In genomic region chr2:87743638-87744037, GRCh38 we compare ENCODE assay signal across 11 cellular contexts. TPM values are rescaled to one million over a fixed set of nuclear protein-coding genes. Genes with fewer than 3 reads are reported as not detected.
DNase-seq lines count a peak whose midpoint lies in the region; ATAC-seq, FAIRE-seq and TF ChIP-seq lines count a peak whose summit lies in the region.
"Not testable (repeated sequence)": the region's sequence is repeated elsewhere in the genome, so short reads cannot be mapped to it uniquely, and the experiment has no call there.
"Had no signal": no experiment of that assay in that cellular context is flagged by ENCODE, and none has a peak within 500 bp of the region (broad histone marks: within the 10 kb centered on the region; RNA-seq: fewer than 3 reads in every experiment).

No MANE protein-coding gene starts in this region.

- in situ Hi-C loops in K562 (cut with MboI); HepG2 (cut with HindIII; ENCODE audit: extremely low pct_ligation_motif_present, low pct_unique_long_range_greater_than_20kb): not testable (repeated sequence)

- not testable (repeated sequence) for TF ChIP-seq RAD21 in A549 (conservative IDR thresholded peaks at IDR 0.05 in 1 of 2, IDR thresholded peaks at IDR 0.05 in 1 of 2); K562 (CRISPR knock-in tag; conservative IDR thresholded peaks at IDR 0.05 in 1 of 2, IDR thresholded peaks at IDR 0.05 in 1 of 2); HepG2 (CRISPR knock-in tag; IDR thresholded peaks at IDR 0.05)

- H3K27ac Mint-ChIP-seq in activated CD4-positive, alpha-beta T cell treated with anti-CD3 and anti-CD28 coated beads for 36 hours: not testable (repeated sequence)

- intact Hi-C loops in activated CD4-positive, alpha-beta T cell treated with anti-CD3 and anti-CD28 coated beads for 36 hours (cut with DNase I, micrococcal nuclease); K562 (cut with micrococcal nuclease); left ventricle myocardium superior (cut with micrococcal nuclease); HepG2 (cut with micrococcal nuclease; ENCODE audit: unreplicated experiment): not testable (repeated sequence)

- TF ChIP-seq CTCF in A549 (IDR thresholded peaks at IDR 0.05); OCI-LY3 (IDR thresholded peaks at IDR 0.05; ENCODE audit: low read depth, low read length); K562 (IDR thresholded peaks at IDR 0.05 in 2 of 3, conservative IDR thresholded peaks at IDR 0.05 in 1 of 3; ENCODE audit: insufficient read depth in 2 of 3, low read depth in 1 of 3, low read length in 3 of 3); HepG2 (CRISPR knock-in tag; IDR thresholded peaks at IDR 0.05): not testable (repeated sequence)

- H3K4me2 ChIP-seq in A549; K562 (ENCODE audit: insufficient read depth, low read length); HepG2 (ENCODE audit: low read depth, low read length): not testable (repeated sequence)
- H3K4me2 ChIP-seq in OCI-LY3 (ENCODE audit: low read length): peak overlapping the region; percentile 9; the same call in 1 of the 2 replicates

- H3K9me3 ChIP-seq in A549; OCI-LY3 (ENCODE audit: insufficient read depth, low read length); K562 (replicated peaks; ENCODE audit: control insufficient read depth, insufficient read depth, low read depth, low read length); HepG2 (ENCODE audit: low read length): not testable (repeated sequence)

- not testable (repeated sequence) for H3K9me1 ChIP-seq in K562 (ENCODE audit: control insufficient read depth, insufficient read depth, low read length)

- not testable (repeated sequence) for H3K27me3 ChIP-seq in OCI-LY3 (ENCODE audit: low read depth, low read length); K562 (ENCODE audit: control insufficient read depth in 2 of 2, insufficient read depth in 2 of 2, low read length in 2 of 2); HepG2 (ENCODE audit: control insufficient read depth in 1 of 2, insufficient read depth in 2 of 2, low read length in 2 of 2)

- not testable (repeated sequence) for H4K20me1 ChIP-seq in OCI-LY3 (ENCODE audit: insufficient read depth, low read length); K562 (replicated peaks; ENCODE audit: control insufficient read depth, insufficient read depth, low read length); HepG2 (ENCODE audit: insufficient read depth, low read length)

- peak; percentile 74 to 79; a peak in 3 of 6 replicates for ATAC-seq in A549
- ATAC-seq in activated CD4-positive, alpha-beta T cell treated with anti-CD3 and anti-CD28 coated beads for 36 hours: peak; percentile 39
- ATAC-seq in K562: peak; percentile 72
- ATAC-seq in left ventricle myocardium superior: peak; percentile 48
- ATAC-seq in HepG2: peak; percentile 81

- FAIRE-seq in A549 (lab: Jason Lieb, UNC); HepG2 (lab: Jason Lieb, UNC): not testable (repeated sequence)
- FAIRE-seq in H54 (lab: Jason Lieb, UNC) (peak; percentile 53), K562 (lab: Jason Lieb, UNC) (peak; percentile 19)

- not testable (repeated sequence) for H3K27me3 Mint-ChIP-seq in activated CD4-positive, alpha-beta T cell treated with anti-CD3 and anti-CD28 coated beads for 36 hours

- H3K4me1 ChIP-seq in A549; OCI-LY3 (ENCODE audit: low read length); K562 (replicated peaks in 1 of 2; ENCODE audit: control insufficient read depth in 2 of 2, insufficient read depth in 2 of 2, low read length in 2 of 2); HepG2 (ENCODE audit: insufficient read depth, low read length): not testable (repeated sequence)

- 38% methylated on average over 1 of the region's 5 CpGs for WGBS in A549 (ENCODE audit: missing lambda C conversion rate)
- 0% methylated on average over 1 of the region's 5 CpGs for WGBS in K562 (ENCODE audit: insufficient coverage, low coverage, missing lambda C conversion rate)
- 9% methylated on average over 4 of the region's 5 CpGs for WGBS in HepG2 (ENCODE audit: low lambda C conversion rate)

- H3K36me3 Mint-ChIP-seq in activated CD4-positive, alpha-beta T cell treated with anti-CD3 and anti-CD28 coated beads for 36 hours (ENCODE audit: low read depth): not testable (repeated sequence)

- H3K4me3 ChIP-seq in A549; OCI-LY3 (ENCODE audit: low read length); K562; HepG2 (replicated peaks in 1 of 3; ENCODE audit: insufficient read depth in 1 of 3, low read depth in 2 of 3, low read length in 3 of 3): not testable (repeated sequence)

- not testable (repeated sequence) for TF ChIP-seq POLR2A in A549 (IDR thresholded peaks at IDR 0.05; ENCODE audit: low read length); H54 (IDR thresholded peaks at IDR 0.05; ENCODE audit: low read depth, low read length); K562 (conservative IDR thresholded peaks at IDR 0.05); HepG2 (IDR thresholded peaks at IDR 0.05; ENCODE audit: insufficient read depth in 1 of 2, low read depth in 2 of 2, low read length in 2 of 2)

- CTCF ChIA-PET in A549 (lab: Yijun Ruan, JAX); activated CD4-positive, alpha-beta T cell treated with anti-CD3 and anti-CD28 coated beads for 36 hours (lab: Charles Lee); K562 (lab: Yijun Ruan, JAX; ENCODE audit: low intra/inter-chr PET ratio); HepG2 (lab: Yijun Ruan, JAX; ENCODE audit: low intra/inter-chr PET ratio, low total read pairs): not testable (repeated sequence)

- H3K27ac ChIP-seq in A549; OCI-LY3 (ENCODE audit: low read length); K562 (ENCODE audit: extremely low read depth, low read depth, low read length); HepG2 (ENCODE audit: extremely low read length, insufficient read depth, low read length): not testable (repeated sequence)

- TF ChIP-seq EP300 in A549 (IDR thresholded peaks at IDR 0.05); K562 (IDR thresholded peaks at IDR 0.05; ENCODE audit: low read length); HepG2 (IDR thresholded peaks at IDR 0.05; ENCODE audit: low read depth in 2 of 2, low read length in 2 of 2); HepG2 (CRISPR knock-in tag; IDR thresholded peaks at IDR 0.05; ENCODE audit: borderline replicate concordance): not testable (repeated sequence)

- H3K4me1 Mint-ChIP-seq in activated CD4-positive, alpha-beta T cell treated with anti-CD3 and anti-CD28 coated beads for 36 hours: not testable (repeated sequence)

- BruUV-seq in K562 (replicated peaks; lab: Mats Ljungman, UMichigan); HepG2 (replicated peaks; lab: Mats Ljungman, UMichigan): not testable (repeated sequence)

- POLR2A ChIA-PET in A549 (lab: Yijun Ruan, JAX); activated CD4-positive, alpha-beta T cell treated with anti-CD3 and anti-CD28 coated beads for 36 hours (lab: Charles Lee); K562 (lab: Yijun Ruan, JAX); HepG2 (lab: Yijun Ruan, JAX): not testable (repeated sequence)

- H2AFZ ChIP-seq in OCI-LY3 (ENCODE audit: low read depth, low read length); K562 (ENCODE audit: low read depth, low read length); HepG2 (ENCODE audit: low read length): not testable (repeated sequence)

- not testable (repeated sequence) for H3K36me3 ChIP-seq in OCI-LY3 (replicated peaks; ENCODE audit: low read depth, low read length); K562 (ENCODE audit: control insufficient read depth, insufficient read depth, low read length); HepG2 (replicated peaks in 1 of 2; ENCODE audit: control insufficient read depth in 1 of 2, insufficient read depth in 2 of 2, low read length in 2 of 2)

- H3K9ac ChIP-seq in OCI-LY3 (ENCODE audit: low read length); K562 (ENCODE audit: insufficient read depth in 1 of 2, low read depth in 2 of 2, low read length in 2 of 2); HepG2 (ENCODE audit: insufficient read depth, low read depth, low read length): not testable (repeated sequence)

- not testable (repeated sequence) for H3K79me2 ChIP-seq in OCI-LY3 (ENCODE audit: low read length); K562 (ENCODE audit: control insufficient read depth, insufficient read depth, low read length); HepG2 (ENCODE audit: insufficient read depth, low read length)

- not testable (repeated sequence) for H3K4me3 Mint-ChIP-seq in activated CD4-positive, alpha-beta T cell treated with anti-CD3 and anti-CD28 coated beads for 36 hours

- not testable (repeated sequence) for H3K9me3 Mint-ChIP-seq in activated CD4-positive, alpha-beta T cell treated with anti-CD3 and anti-CD28 coated beads for 36 hours (ENCODE audit: low read depth)

- DNase-seq in A549 (ENCODE audit: low read depth in 1 of 2, low spot score in 1 of 2); H54 (ENCODE audit: insufficient read length, low spot score); activated CD4-positive, alpha-beta T cell treated with anti-CD3 and anti-CD28 coated beads for 36 hours; K562 (ENCODE audit: extremely low read depth in 1 of 4, low spot score in 3 of 4); left ventricle myocardium superior; HepG2 (ENCODE audit: low spot score): not testable (repeated sequence)

RNA-seq across cellular contexts. Expression of gene PLGLB2, which starts 4.2 kb away (rescaled TPM):
- polyA plus RNA-seq in A549 (2011; rRNA removed): 1.1 and 1.8 TPM in 2 replicates
- polyA plus RNA-seq in A549 (2012; cell fraction: cytosol; rRNA removed): 0.13 and 0.17 TPM in 2 replicates
- polyA plus RNA-seq in A549 (2012; cell fraction: nucleus; rRNA removed): 0.19 and 0.26 TPM in 2 replicates
- polyA plus RNA-seq in A549 (2017; fragmentation: RNase III; extraction: RNeasy Plus Mini Kit Qiagen cat#74134 plus additional on column Dnase treatment): 0.51 to 0.76 TPM (median 0.59 TPM) in 3 replicates
- 0.44 and 0.66 TPM in 2 replicates for polyA minus RNA-seq in A549 (2011; rRNA and poly(A)+ RNA removed)
- total RNA-seq in activated CD4-positive, alpha-beta T cell treated with anti-CD3 and anti-CD28 coated beads for 36 hours: under 1 TPM; 0.54 to 0.96 TPM
- 0.19 and 0.77 TPM in 2 replicates for total RNA-seq in K562 (2011; cell fraction: chromatin; rRNA removed; ENCODE audit: low replicate concordance)
- not detected in 2 replicates for total RNA-seq in K562 (2011; cell fraction: nucleolus; rRNA removed)
- total RNA-seq in K562 (2011; cell fraction: nucleoplasm; rRNA removed): 0.53 and 0.59 TPM in 2 replicates
- not detected in 2 replicates for total RNA-seq in K562 (2014; rRNA removed)
- 0.16 TPM in 1 of 2 replicates, not detected in the other for total RNA-seq in K562 (2014; rRNA removed; fragmentation: Illumina TruSeq; extraction: Trizol)
- 0.15 and 0.18 TPM in 2 replicates for total RNA-seq in K562 (2015; rRNA removed; fragmentation: Illumina TruSeq; extraction: Trizol)
- not detected in 2 replicates for total RNA-seq in K562 (2021)
- polyA plus RNA-seq in K562 (2011; rRNA removed): 0.14 and 0.20 TPM in 2 replicates
- not detected in 2 replicates for polyA plus RNA-seq in K562 (2011; cell fraction: cytosol; rRNA removed)
- 0.27 and 0.37 TPM in 2 replicates for polyA plus RNA-seq in K562 (2011; cell fraction: nucleus; rRNA removed)
- polyA plus RNA-seq in K562 (2012): 0.16 and 0.28 TPM in 2 replicates
- polyA plus RNA-seq in K562 (2014; fragmentation: Illumina TruSeq; extraction: Trizol): 0.10 TPM in 1 of 2 replicates, not detected in the other
- under 1 TPM in 1 of 2 experiments, not detected in 1; 0.07 TPM for polyA plus RNA-seq in K562 (2014; fragmentation: Nextera tagmentation; extraction: Ambion mirVana)
- polyA plus RNA-seq in K562 (2014; rRNA removed): not detected in 2 replicates
- polyA minus RNA-seq in K562 (2011; rRNA and poly(A)+ RNA removed): 0.18 TPM in 1 of 2 replicates, not detected in the other
- polyA minus RNA-seq in K562 (2011; cell fraction: cytosol; rRNA and poly(A)+ RNA removed): not detected in 2 replicates
- polyA minus RNA-seq in K562 (2011; cell fraction: nucleus; rRNA and poly(A)+ RNA removed): 0.13 TPM in 1 of 2 replicates, not detected in the other
- 1.7 TPM for total RNA-seq in left ventricle myocardium superior
- total RNA-seq in HepG2 (2016; rRNA removed; fragmentation: Illumina TruSeq; extraction: Trizol): 0.07 TPM in 1 of 2 replicates, not detected in the other
- total RNA-seq in HepG2 (2016; cell fraction: cytosol; rRNA removed; fragmentation: Illumina TruSeq; extraction: Trizol; ENCODE audit: low read depth): not detected in 2 replicates
- 0.19 TPM in 1 of 2 replicates, not detected in the other for total RNA-seq in HepG2 (2016; cell fraction: insoluble cytoplasmic fraction; rRNA removed; fragmentation: Illumina TruSeq; extraction: Trizol)
- total RNA-seq in HepG2 (2016; cell fraction: membrane; rRNA removed; fragmentation: Illumina TruSeq; extraction: Trizol): not detected in 2 replicates
- 0.25 TPM in 1 of 2 replicates, not detected in the other for total RNA-seq in HepG2 (2016; cell fraction: nucleus; rRNA removed; fragmentation: Illumina TruSeq; extraction: Trizol)
- polyA plus RNA-seq in HepG2 (2011; rRNA removed): 0.25 and 0.33 TPM in 2 replicates
- polyA plus RNA-seq in HepG2 (2011; cell fraction: cytosol; rRNA removed): not detected in 2 replicates
- 0.71 TPM in 1 of 2 replicates, not detected in the other for polyA plus RNA-seq in HepG2 (2011; cell fraction: nucleus; rRNA removed)
- 0.27 TPM in 1 of 2 replicates, not detected in the other for polyA plus RNA-seq in HepG2 (2012)
- not detected in 2 replicates for polyA plus RNA-seq in HepG2 (2016; cell fraction: cytosol; fragmentation: Illumina TruSeq; extraction: Trizol; ENCODE audit: low read depth)
- not detected in 2 replicates for polyA plus RNA-seq in HepG2 (2016; cell fraction: insoluble cytoplasmic fraction; fragmentation: Illumina TruSeq; extraction: Trizol; ENCODE audit: low read depth)
- not detected in 2 replicates for polyA plus RNA-seq in HepG2 (2016; cell fraction: membrane; fragmentation: Illumina TruSeq; extraction: Trizol; ENCODE audit: low read depth)
- 0.48 TPM in 1 of 2 replicates, not detected in the other for polyA plus RNA-seq in HepG2 (2016; cell fraction: nucleus; fragmentation: Illumina TruSeq; extraction: Trizol; ENCODE audit: insufficient read depth, low read depth)
- polyA minus RNA-seq in HepG2 (2011; rRNA and poly(A)+ RNA removed; ENCODE audit: low replicate concordance): 1.4 TPM in 1 of 2 replicates, not detected in the other
- not detected in 2 replicates for polyA minus RNA-seq in HepG2 (2011; cell fraction: cytosol; rRNA and poly(A)+ RNA removed)
- polyA minus RNA-seq in HepG2 (2011; cell fraction: nucleus; rRNA and poly(A)+ RNA removed): 3.0 and 3.2 TPM in 2 replicates
- total RNA-seq: G401, H1 had no signal
- polyA plus RNA-seq: CD14-positive monocyte; CD8-positive, alpha-beta memory T cell had no signal
